9 cellular contexts compared by ENCODE assay signal in the genomic region with DNA sequence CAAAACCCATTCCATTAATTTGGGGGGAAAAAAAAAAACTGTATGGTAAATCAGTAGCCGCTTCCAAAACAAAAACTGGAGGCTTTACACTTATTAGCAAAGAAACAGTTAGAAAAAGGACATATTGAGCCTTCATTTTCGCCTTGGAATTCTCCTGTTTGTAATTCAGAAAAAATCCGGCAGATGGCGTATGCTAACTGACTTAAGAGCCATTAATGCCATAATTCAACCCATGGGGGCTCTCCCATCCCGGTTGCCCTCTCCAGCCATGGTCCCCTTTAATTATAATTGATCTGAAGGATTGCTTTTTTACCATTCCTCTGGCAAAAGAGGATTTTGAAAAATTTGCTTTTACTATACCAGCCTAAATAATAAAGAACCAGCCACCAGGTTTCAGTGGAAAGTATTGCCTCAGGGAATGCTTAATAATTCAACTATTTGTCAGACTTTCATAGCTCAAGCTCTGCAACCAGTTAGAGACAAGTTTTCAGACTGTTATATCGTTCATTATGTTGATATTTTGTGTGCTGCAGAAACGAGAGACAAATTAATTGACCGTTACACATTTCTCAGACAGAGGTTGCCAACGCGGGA. TPM values are rescaled to one million over a fixed set of nuclear protein-coding genes. Genes with fewer than 3 reads are reported as not detected.
DNase-seq lines count a peak whose midpoint lies in the region; ATAC-seq and TF ChIP-seq lines count a peak whose summit lies in the region.
"Had no signal": no experiment of that assay in that cellular context is flagged by ENCODE, and none has a peak within 500 bp of the region (broad histone marks: within the 10 kb centered on the region; RNA-seq: fewer than 3 reads in every experiment).

No MANE protein-coding gene starts in this region.

- H3K36me3 ChIP-seq in DND-41 (ENCODE audit: insufficient read depth, low read length), result no peaks in the 10 kb centered on the region
- H3K36me3 ChIP-seq in Loucy (ENCODE audit: insufficient read depth, low read length), result no peaks in the 10 kb centered on the region
- no peaks in the 10 kb centered on the region for H3K36me3 ChIP-seq in neural progenitor cell
- H3K36me3 ChIP-seq: SJSA1 had no signal

- H3K4me2 ChIP-seq in DND-41 (ENCODE audit: insufficient read depth, low read length) (0 out of 2 replicates have a peak overlapping the region, but pooled peaks have one; percentile 16), Loucy (ENCODE audit: low read depth, low read length, poor library complexity, severe bottlenecking) (no peak overlapping the region), neural progenitor cell (no peak overlapping the region)

- H3K4me3 Mint-ChIP-seq in neural progenitor cell, result no peak overlapping the region

- H3K4me3 ChIP-seq in DND-41 (ENCODE audit: low read depth in 1 of 2, low read length in 2 of 2) (no peak overlapping the region), Loucy (ENCODE audit: low read length, poor library complexity, severe bottlenecking) (no peak overlapping the region), neural progenitor cell (no peak overlapping the region)
- H3K4me3 ChIP-seq: SJSA1 had no signal

- no peaks in the 10 kb centered on the region for H3K9me2 ChIP-seq in Loucy (replicated peaks; ENCODE audit: low read depth, low read length)

- H3K27ac Mint-ChIP-seq in neural progenitor cell, result no peak overlapping the region

- no peaks in the 10 kb centered on the region for H3K27me3 ChIP-seq in DND-41 (ENCODE audit: insufficient read depth, low read length, poor library complexity)
- no peaks in the 10 kb centered on the region for H3K27me3 ChIP-seq in Loucy (ENCODE audit: insufficient read depth, low read length, poor library complexity, severe bottlenecking)
- no peaks in the 10 kb centered on the region for H3K27me3 ChIP-seq in neural progenitor cell
- H3K27me3 ChIP-seq: SJSA1 had no signal

- H3K9me3 Mint-ChIP-seq in neural progenitor cell, result no peaks in the 10 kb centered on the region

- no peaks in the 10 kb centered on the region for H3K79me2 ChIP-seq in DND-41 (ENCODE audit: insufficient read depth, low read length)
- H3K79me2 ChIP-seq in Loucy (ENCODE audit: insufficient read depth, low read length), result no peaks in the 10 kb centered on the region
- no peaks in the 10 kb centered on the region for H3K79me2 ChIP-seq in neural progenitor cell (ENCODE audit: low read depth)

- TF ChIP-seq CTCF in DND-41 (IDR thresholded peaks at IDR 0.05; ENCODE audit: borderline replicate concordance, extremely low read depth, low read length, poor library complexity, severe bottlenecking) (peak; percentile 77), Loucy (conservative IDR thresholded peaks at IDR 0.05; ENCODE audit: low read length) (peak; percentile 75), neural progenitor cell (IDR thresholded peaks at IDR 0.05) (peak; percentile 74)

- no peaks in the 10 kb centered on the region for H3K4me1 Mint-ChIP-seq in neural progenitor cell

- DNase-seq in DND-41 (peak; percentile 53), dermis microvascular lymphatic vessel endothelial cell (ENCODE audit: low read depth in 2 of 2) (peak; percentile 56 to 64), neural progenitor cell (ENCODE audit: low spot score) (peak; percentile 79), hypothalamus (lab: John Stamatoyannopoulos, UW) (no peak), NCI-H1930 (lab: John Stamatoyannopoulos, UW) (no peak)

- no peak overlapping the region for H3K27ac ChIP-seq in DND-41 (ENCODE audit: low read length)
- H3K27ac ChIP-seq in neural progenitor cell, result no peak overlapping the region
- H3K27ac ChIP-seq: SJSA1 had no signal

- H2AFZ ChIP-seq in DND-41 (ENCODE audit: low read depth, low read length), result no peak overlapping the region
- no peak overlapping the region; the same call in 1 of the 2 replicates for H2AFZ ChIP-seq in Loucy (ENCODE audit: low read length)
- no peak overlapping the region for H2AFZ ChIP-seq in neural progenitor cell (replicated peaks)

- ATAC-seq in DND-41 (ENCODE audit: insufficient read depth, low read depth), result peak; percentile 69; the same call in 2 of the 3 replicates
- ATAC-seq in GM19324 (IDR thresholded peaks at IDR 0.05; ENCODE audit: low FRiP score, unreplicated experiment), result no peak
- ATAC-seq in HG03521 (IDR thresholded peaks at IDR 0.05; ENCODE audit: unreplicated experiment), result no peak

- H3K4me1 ChIP-seq in DND-41 (ENCODE audit: insufficient read depth, low read length) (peaks cover 3% of the 10 kb centered on the region; the same call in 1 of the 2 replicates), Loucy (ENCODE audit: insufficient read depth, low read length, poor library complexity, severe bottlenecking) (no peaks in the 10 kb centered on the region), neural progenitor cell (no peaks in the 10 kb centered on the region)
- H3K4me1 ChIP-seq: SJSA1 had no signal

- H3F3A ChIP-seq in Loucy (ENCODE audit: low read depth) (no peaks in the 10 kb centered on the region), neural progenitor cell (ENCODE audit: low read depth) (peaks cover 4% of the 10 kb centered on the region)

- no peaks in the 10 kb centered on the region for H3K27me3 Mint-ChIP-seq in neural progenitor cell (ENCODE audit: insufficient read depth, low read depth)

- H4K20me1 ChIP-seq in DND-41 (ENCODE audit: insufficient read depth, low read length) (no peaks in the 10 kb centered on the region), Loucy (ENCODE audit: insufficient read depth, low read length, poor library complexity, severe bottlenecking) (no peaks in the 10 kb centered on the region), neural progenitor cell (ENCODE audit: low read depth) (no peaks in the 10 kb centered on the region)

- H3K9ac ChIP-seq in DND-41 (ENCODE audit: low read depth, low read length) (no peak overlapping the region), Loucy (ENCODE audit: low read depth, low read length, poor library complexity, severe bottlenecking) (no peak overlapping the region), neural progenitor cell (no peak overlapping the region)

- no peaks in the 10 kb centered on the region for H3K36me3 Mint-ChIP-seq in neural progenitor cell

- H3K9me3 ChIP-seq in DND-41 (ENCODE audit: insufficient read depth, low read length, severe bottlenecking) (no peaks in the 10 kb centered on the region), Loucy (ENCODE audit: insufficient read depth, low read depth, low read length) (no peaks in the 10 kb centered on the region), neural progenitor cell (ENCODE audit: low read depth) (no peaks in the 10 kb centered on the region)
- H3K9me3 ChIP-seq: SJSA1 had no signal

RNA-seq across cellular contexts. Expression of a gene that starts 9.4 kb away (rescaled TPM):
- 1,943 and 2,468 TPM in 2 replicates for total RNA-seq in dermis microvascular lymphatic vessel endothelial cell
- total RNA-seq in neural progenitor cell (ENCODE audit: low replicate concordance), result 2,339 and 2,343 TPM in 2 replicates

RNA-seq across cellular contexts. Expression of a gene that starts 18.9 kb away (rescaled TPM):
- total RNA-seq in dermis microvascular lymphatic vessel endothelial cell (15.9 and 17.3 TPM in 2 replicates), neural progenitor cell (ENCODE audit: low replicate concordance) (19.8 and 30.2 TPM in 2 replicates)

RNA-seq across cellular contexts. Expression of a gene that starts 28.5 kb away (rescaled TPM):
- total RNA-seq in dermis microvascular lymphatic vessel endothelial cell, result 6.1 and 6.8 TPM in 2 replicates
- total RNA-seq in neural progenitor cell (ENCODE audit: low replicate concordance), result 38.2 and 46.1 TPM in 2 replicates

Comparison
In these comparisons a context has a peak if more than half of its experiments do, and no peak if none do; other contexts are left out.
1. DNase-seq: peak in DND-41 (single experiment), dermis microvascular lymphatic vessel endothelial cell (2 of 2) and neural progenitor cell (single experiment); none in hypothalamus (0 of 51) and NCI-H1930 (0 of 2).
2. Peak in every context shown above with its lines, with median percentiles within 50 percentile points of each other: CTCF ChIP-seq.